ENCODE assay signal across 21 cellular contexts in genomic region chr3:27315003-27315402, GRCh38. TPM values are rescaled to one million over a fixed set of nuclear protein-coding genes. Genes with fewer than 3 reads are reported as not detected.
DNase-seq lines count a peak whose midpoint lies in the region; TF ChIP-seq lines count a peak whose summit lies in the region.
"Had no signal": no experiment of that assay in that cellular context is flagged by ENCODE, and none has a peak within 500 bp of the region (broad histone marks: within the 10 kb centered on the region; RNA-seq: fewer than 3 reads in every experiment).

No MANE protein-coding gene starts in this region.

- no peak overlapping the region for H3K4me3 Mint-ChIP-seq in HFFc6
- H3K4me3 Mint-ChIP-seq in nephron: no peak overlapping the region
- H3K4me3 Mint-ChIP-seq: B cell; CD4-positive, CD25-positive, alpha-beta regulatory T cell; CD8-positive, alpha-beta T cell had no signal

- H3K27ac Mint-ChIP-seq in HFFc6 (peak overlapping the region; percentile 32; the same call in 1 of the 2 replicates), nephron (peak overlapping the region in 2 of 3 experiments; percentile 31 to 51)
- H3K27ac Mint-ChIP-seq: B cell; CD8-positive, alpha-beta T cell had no signal

- TF ChIP-seq EP300 in esophagus muscularis mucosa (IDR thresholded peaks at IDR 0.05): no peak
- TF ChIP-seq EP300 in sigmoid colon (IDR thresholded peaks at IDR 0.05): no peak

- H3K36me3 Mint-ChIP-seq in HFFc6 (ENCODE audit: low read depth) (peaks cover 15% of the 10 kb centered on the region), nephron (ENCODE audit: low read depth) (no peaks in the 10 kb centered on the region)
- H3K36me3 Mint-ChIP-seq: CD4-positive, CD25-positive, alpha-beta regulatory T cell; CD8-positive, alpha-beta T cell had no signal

- peak overlapping the region in 3 of 4 donors; percentile 52 to 80 (median 78) for H3K27ac ChIP-seq in esophagus muscularis mucosa (replicated peaks in 1 of 4)
- H3K27ac ChIP-seq in sigmoid colon: peak overlapping the region in 3 of 4 donors; percentile 8 to 82 (median 79)
- H3K27ac ChIP-seq: BLaER1, C4-2B, GM23248 had no signal

- H3K4me1 Mint-ChIP-seq in HFFc6 (ENCODE audit: low read depth): peaks cover 43% of the 10 kb centered on the region
- no peaks in the 10 kb centered on the region for H3K4me1 Mint-ChIP-seq in nephron
- H3K4me1 Mint-ChIP-seq: B cell had no signal

- 61% methylated on average over 2 of the region's 2 CpGs for WGBS in esophagus muscularis mucosa
- WGBS in sigmoid colon, 2 donors: 29 to 67% methylated on average over 2 of the region's 2 CpGs

- intact Hi-C loops in esophagus muscularis mucosa (cut with DNase I) (no loop called here), sigmoid colon (cut with DNase I) (loop anchor here (10.0 kb wide), 1 partner anchor 1010 kb away; no protein-coding TSS in a partner anchor), posterior cingulate gyrus (cut with DNase I) (loop anchor here (10.0 kb wide), 1 partner anchor 1010 kb away; no protein-coding TSS in a partner anchor)

- DNase-seq in HFFc6: no peak
- no peak for DNase-seq in esophagus muscularis mucosa (ENCODE audit: extremely low spot score)
- DNase-seq in sigmoid colon: no peak
- no peak for DNase-seq in posterior cingulate gyrus
- no peak for DNase-seq in activated T-cell treated with anti-CD3 and anti-CD28 coated beads, Interleukin-2, amount 50 U/mL, for 48 hours
- DNase-seq in COLO829 (ENCODE audit: low spot score): no peak
- no peak for DNase-seq in stimulated activated CD4-positive, alpha-beta T cell treated with anti-CD3 and anti-CD28 coated beads, Interleukin-4, amount 100 ng/mL, for 1 hour
- DNase-seq: CD4-positive, CD25-positive, alpha-beta regulatory T cell; CD8-positive, alpha-beta T cell; DMS 273 treated with DMSO at 0.1 percent for 48 hours; DMS79; EL; GDM1; GM23248; H7; HCEC 1CT had no signal

- no peaks in the 10 kb centered on the region for H3K27me3 ChIP-seq in esophagus muscularis mucosa
- H3K27me3 ChIP-seq in sigmoid colon: no peaks in the 10 kb centered on the region
- H3K27me3 ChIP-seq: BLaER1 had no signal

- H3K4me1 ChIP-seq in esophagus muscularis mucosa (peaks cover 4 to 44% (median 31%) of the 10 kb centered on the region in 4 donors), sigmoid colon (peaks cover 0 to 54% (median 16%) of the 10 kb centered on the region in 4 donors)
- H3K4me1 ChIP-seq: BLaER1 had no signal

- H3K9me3 Mint-ChIP-seq in HFFc6 (peaks cover 2% of the 10 kb centered on the region; the same call in 1 of the 2 replicates), nephron (no peaks in the 10 kb centered on the region)
- H3K9me3 Mint-ChIP-seq: CD8-positive, alpha-beta T cell had no signal

- H3K27me3 Mint-ChIP-seq in HFFc6 (ENCODE audit: insufficient read depth): peaks cover 2% of the 10 kb centered on the region; the same call in 1 of the 2 replicates
- H3K27me3 Mint-ChIP-seq in nephron (ENCODE audit: low read depth): no peaks in the 10 kb centered on the region
- H3K27me3 Mint-ChIP-seq: B cell had no signal

- TF ChIP-seq CTCF in HFFc6 (IDR thresholded peaks at IDR 0.05) (no peak), esophagus muscularis mucosa (IDR thresholded peaks at IDR 0.05) (no peak), nephron (IDR thresholded peaks at IDR 0.05; ENCODE audit: unreplicated experiment in 3 of 3) (no peak), sigmoid colon (IDR thresholded peaks at IDR 0.05) (no peak)

- no peaks in the 10 kb centered on the region for H3K36me3 ChIP-seq in esophagus muscularis mucosa
- no peaks in the 10 kb centered on the region for H3K36me3 ChIP-seq in sigmoid colon
- H3K36me3 ChIP-seq: BLaER1 had no signal

- TF ChIP-seq POLR2A in esophagus muscularis mucosa (IDR thresholded peaks at IDR 0.05; ENCODE audit: low read depth) (no peak), sigmoid colon (IDR thresholded peaks at IDR 0.05) (no peak)

- H3K4me3 ChIP-seq in esophagus muscularis mucosa: no peak overlapping the region
- no peak overlapping the region for H3K4me3 ChIP-seq in sigmoid colon
- H3K4me3 ChIP-seq: BLaER1, GM12878, GM23248 had no signal

- H3K9me3 ChIP-seq in esophagus muscularis mucosa (no peaks in the 10 kb centered on the region), sigmoid colon (no peaks in the 10 kb centered on the region)
- H3K9me3 ChIP-seq: BLaER1 had no signal

RNA-seq across cellular contexts. Expression of gene NEK10, which starts 54.2 kb away (rescaled TPM):
- total RNA-seq in HFFc6 (2021; fragmentation: NEBNext Ultra II Directional; extraction: Animal tissue kit (Norgen Biotek cat#: 25700)): 1 to 10 TPM; 5.2 to 9.5 (median 6.5) TPM
- total RNA-seq in esophagus muscularis mucosa (1 to 10 TPM in 2 of 4 donors, under 1 TPM in 2; 0.58 to 2.5 (median 1.1) TPM), sigmoid colon (10 to 100 TPM in 3 of 4 donors, 1 to 10 TPM in 1; 7.2 to 20.3 (median 14.0) TPM)
- polyA plus RNA-seq in sigmoid colon: under 1 TPM in 1 of 3 donors, not detected in 2; 0.44 TPM
